3 cellular contexts compared by ENCODE assay signal in genomic region chr1:200671235-200671786, GRCh38.
A peak's percentile ranks its signal among the peaks of the same experiment; 100 is the strongest.
TF ChIP-seq lines count a peak whose summit lies in the region.

No MANE protein-coding gene starts in this region.

TF ChIP-seq in SK-N-SH, 30 proteins besides CTCF, POLR2A, EP300 and RAD21 (continues in another document):
- TF ChIP-seq REST (IDR thresholded peaks at IDR 0.05; ENCODE audit: low read depth, low read length) (no peak), USF2 (IDR thresholded peaks at IDR 0.05; ENCODE audit: borderline replicate concordance, low read depth, low read length) (no peak), CHD2 (IDR thresholded peaks at IDR 0.05; ENCODE audit: low read length, partially characterized antibody) (no peak), MXI1 (IDR thresholded peaks at IDR 0.05; ENCODE audit: low read depth, low read length) (no peak), MAX (IDR thresholded peaks at IDR 0.05; ENCODE audit: low read depth) (no peak)
- TF ChIP-seq, protein P1, sequence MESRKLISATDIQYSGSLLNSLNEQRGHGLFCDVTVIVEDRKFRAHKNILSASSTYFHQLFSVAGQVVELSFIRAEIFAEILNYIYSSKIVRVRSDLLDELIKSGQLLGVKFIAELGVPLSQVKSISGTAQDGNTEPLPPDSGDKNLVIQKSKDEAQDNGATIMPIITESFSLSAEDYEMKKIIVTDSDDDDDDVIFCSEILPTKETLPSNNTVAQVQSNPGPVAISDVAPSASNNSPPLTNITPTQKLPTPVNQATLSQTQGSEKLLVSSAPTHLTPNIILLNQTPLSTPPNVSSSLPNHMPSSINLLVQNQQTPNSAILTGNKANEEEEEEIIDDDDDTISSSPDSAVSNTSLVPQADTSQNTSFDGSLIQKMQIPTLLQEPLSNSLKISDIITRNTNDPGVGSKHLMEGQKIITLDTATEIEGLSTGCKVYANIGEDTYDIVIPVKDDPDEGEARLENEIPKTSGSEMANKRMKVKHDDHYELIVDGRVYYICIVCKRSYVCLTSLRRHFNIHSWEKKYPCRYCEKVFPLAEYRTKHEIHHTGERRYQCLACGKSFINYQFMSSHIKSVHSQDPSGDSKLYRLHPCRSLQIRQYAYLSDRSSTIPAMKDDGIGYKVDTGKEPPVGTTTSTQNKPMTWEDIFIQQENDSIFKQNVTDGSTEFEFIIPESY (IDR thresholded peaks at IDR 0.05; ENCODE audit: borderline replicate concordance, low read depth): no peak
- TF ChIP-seq, protein P2, sequence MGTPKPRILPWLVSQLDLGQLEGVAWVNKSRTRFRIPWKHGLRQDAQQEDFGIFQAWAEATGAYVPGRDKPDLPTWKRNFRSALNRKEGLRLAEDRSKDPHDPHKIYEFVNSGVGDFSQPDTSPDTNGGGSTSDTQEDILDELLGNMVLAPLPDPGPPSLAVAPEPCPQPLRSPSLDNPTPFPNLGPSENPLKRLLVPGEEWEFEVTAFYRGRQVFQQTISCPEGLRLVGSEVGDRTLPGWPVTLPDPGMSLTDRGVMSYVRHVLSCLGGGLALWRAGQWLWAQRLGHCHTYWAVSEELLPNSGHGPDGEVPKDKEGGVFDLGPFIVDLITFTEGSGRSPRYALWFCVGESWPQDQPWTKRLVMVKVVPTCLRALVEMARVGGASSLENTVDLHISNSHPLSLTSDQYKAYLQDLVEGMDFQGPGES (IDR thresholded peaks at IDR 0.05; ENCODE audit: low read depth, low read length): no peak

TF ChIP-seq in SK-N-SH treated with all-trans-retinoic acid at 6 μM for 48 hours, 23 proteins besides CTCF, POLR2A, EP300 and RAD21:
- TF ChIP-seq TSHZ2 (CRISPR knock-in tag; IDR thresholded peaks at IDR 0.05) (no peak), SNAI2 (CRISPR knock-in tag; IDR thresholded peaks at IDR 0.05) (no peak), ZNF8 (CRISPR knock-in tag; IDR thresholded peaks at IDR 0.05) (no peak)
- TF ChIP-seq, protein P3, sequence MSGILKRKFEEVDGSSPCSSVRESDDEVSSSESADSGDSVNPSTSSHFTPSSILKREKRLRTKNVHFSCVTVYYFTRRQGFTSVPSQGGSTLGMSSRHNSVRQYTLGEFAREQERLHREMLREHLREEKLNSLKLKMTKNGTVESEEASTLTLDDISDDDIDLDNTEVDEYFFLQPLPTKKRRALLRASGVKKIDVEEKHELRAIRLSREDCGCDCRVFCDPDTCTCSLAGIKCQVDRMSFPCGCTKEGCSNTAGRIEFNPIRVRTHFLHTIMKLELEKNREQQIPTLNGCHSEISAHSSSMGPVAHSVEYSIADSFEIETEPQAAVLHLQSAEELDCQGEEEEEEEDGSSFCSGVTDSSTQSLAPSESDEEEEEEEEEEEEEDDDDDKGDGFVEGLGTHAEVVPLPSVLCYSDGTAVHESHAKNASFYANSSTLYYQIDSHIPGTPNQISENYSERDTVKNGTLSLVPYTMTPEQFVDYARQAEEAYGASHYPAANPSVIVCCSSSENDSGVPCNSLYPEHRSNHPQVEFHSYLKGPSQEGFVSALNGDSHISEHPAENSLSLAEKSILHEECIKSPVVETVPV (CRISPR knock-in tag; IDR thresholded peaks at IDR 0.05): no peak

TF ChIP-seq in K562, 482 proteins besides CTCF, POLR2A, EP300 and RAD21 (continued from another document and continues in another):
- TF ChIP-seq, protein P4, sequence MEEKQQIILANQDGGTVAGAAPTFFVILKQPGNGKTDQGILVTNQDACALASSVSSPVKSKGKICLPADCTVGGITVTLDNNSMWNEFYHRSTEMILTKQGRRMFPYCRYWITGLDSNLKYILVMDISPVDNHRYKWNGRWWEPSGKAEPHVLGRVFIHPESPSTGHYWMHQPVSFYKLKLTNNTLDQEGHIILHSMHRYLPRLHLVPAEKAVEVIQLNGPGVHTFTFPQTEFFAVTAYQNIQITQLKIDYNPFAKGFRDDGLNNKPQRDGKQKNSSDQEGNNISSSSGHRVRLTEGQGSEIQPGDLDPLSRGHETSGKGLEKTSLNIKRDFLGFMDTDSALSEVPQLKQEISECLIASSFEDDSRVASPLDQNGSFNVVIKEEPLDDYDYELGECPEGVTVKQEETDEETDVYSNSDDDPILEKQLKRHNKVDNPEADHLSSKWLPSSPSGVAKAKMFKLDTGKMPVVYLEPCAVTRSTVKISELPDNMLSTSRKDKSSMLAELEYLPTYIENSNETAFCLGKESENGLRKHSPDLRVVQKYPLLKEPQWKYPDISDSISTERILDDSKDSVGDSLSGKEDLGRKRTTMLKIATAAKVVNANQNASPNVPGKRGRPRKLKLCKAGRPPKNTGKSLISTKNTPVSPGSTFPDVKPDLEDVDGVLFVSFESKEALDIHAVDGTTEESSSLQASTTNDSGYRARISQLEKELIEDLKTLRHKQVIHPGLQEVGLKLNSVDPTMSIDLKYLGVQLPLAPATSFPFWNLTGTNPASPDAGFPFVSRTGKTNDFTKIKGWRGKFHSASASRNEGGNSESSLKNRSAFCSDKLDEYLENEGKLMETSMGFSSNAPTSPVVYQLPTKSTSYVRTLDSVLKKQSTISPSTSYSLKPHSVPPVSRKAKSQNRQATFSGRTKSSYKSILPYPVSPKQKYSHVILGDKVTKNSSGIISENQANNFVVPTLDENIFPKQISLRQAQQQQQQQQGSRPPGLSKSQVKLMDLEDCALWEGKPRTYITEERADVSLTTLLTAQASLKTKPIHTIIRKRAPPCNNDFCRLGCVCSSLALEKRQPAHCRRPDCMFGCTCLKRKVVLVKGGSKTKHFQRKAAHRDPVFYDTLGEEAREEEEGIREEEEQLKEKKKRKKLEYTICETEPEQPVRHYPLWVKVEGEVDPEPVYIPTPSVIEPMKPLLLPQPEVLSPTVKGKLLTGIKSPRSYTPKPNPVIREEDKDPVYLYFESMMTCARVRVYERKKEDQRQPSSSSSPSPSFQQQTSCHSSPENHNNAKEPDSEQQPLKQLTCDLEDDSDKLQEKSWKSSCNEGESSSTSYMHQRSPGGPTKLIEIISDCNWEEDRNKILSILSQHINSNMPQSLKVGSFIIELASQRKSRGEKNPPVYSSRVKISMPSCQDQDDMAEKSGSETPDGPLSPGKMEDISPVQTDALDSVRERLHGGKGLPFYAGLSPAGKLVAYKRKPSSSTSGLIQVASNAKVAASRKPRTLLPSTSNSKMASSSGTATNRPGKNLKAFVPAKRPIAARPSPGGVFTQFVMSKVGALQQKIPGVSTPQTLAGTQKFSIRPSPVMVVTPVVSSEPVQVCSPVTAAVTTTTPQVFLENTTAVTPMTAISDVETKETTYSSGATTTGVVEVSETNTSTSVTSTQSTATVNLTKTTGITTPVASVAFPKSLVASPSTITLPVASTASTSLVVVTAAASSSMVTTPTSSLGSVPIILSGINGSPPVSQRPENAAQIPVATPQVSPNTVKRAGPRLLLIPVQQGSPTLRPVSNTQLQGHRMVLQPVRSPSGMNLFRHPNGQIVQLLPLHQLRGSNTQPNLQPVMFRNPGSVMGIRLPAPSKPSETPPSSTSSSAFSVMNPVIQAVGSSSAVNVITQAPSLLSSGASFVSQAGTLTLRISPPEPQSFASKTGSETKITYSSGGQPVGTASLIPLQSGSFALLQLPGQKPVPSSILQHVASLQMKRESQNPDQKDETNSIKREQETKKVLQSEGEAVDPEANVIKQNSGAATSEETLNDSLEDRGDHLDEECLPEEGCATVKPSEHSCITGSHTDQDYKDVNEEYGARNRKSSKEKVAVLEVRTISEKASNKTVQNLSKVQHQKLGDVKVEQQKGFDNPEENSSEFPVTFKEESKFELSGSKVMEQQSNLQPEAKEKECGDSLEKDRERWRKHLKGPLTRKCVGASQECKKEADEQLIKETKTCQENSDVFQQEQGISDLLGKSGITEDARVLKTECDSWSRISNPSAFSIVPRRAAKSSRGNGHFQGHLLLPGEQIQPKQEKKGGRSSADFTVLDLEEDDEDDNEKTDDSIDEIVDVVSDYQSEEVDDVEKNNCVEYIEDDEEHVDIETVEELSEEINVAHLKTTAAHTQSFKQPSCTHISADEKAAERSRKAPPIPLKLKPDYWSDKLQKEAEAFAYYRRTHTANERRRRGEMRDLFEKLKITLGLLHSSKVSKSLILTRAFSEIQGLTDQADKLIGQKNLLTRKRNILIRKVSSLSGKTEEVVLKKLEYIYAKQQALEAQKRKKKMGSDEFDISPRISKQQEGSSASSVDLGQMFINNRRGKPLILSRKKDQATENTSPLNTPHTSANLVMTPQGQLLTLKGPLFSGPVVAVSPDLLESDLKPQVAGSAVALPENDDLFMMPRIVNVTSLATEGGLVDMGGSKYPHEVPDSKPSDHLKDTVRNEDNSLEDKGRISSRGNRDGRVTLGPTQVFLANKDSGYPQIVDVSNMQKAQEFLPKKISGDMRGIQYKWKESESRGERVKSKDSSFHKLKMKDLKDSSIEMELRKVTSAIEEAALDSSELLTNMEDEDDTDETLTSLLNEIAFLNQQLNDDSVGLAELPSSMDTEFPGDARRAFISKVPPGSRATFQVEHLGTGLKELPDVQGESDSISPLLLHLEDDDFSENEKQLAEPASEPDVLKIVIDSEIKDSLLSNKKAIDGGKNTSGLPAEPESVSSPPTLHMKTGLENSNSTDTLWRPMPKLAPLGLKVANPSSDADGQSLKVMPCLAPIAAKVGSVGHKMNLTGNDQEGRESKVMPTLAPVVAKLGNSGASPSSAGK (IDR thresholded peaks at IDR 0.05): peak; percentile 31; the same call in 1 of the 2 replicates
- TF ChIP-seq ZNF212 (CRISPR knock-in tag; IDR thresholded peaks at IDR 0.05) (no peak), MNT (conservative IDR thresholded peaks at IDR 0.05) (no peak), GABPA (tag; conservative IDR thresholded peaks at IDR 0.05; ENCODE audit: low read depth) (no peak), ZNF695 (CRISPR knock-in tag; IDR thresholded peaks at IDR 0.05) (no peak), MAZ (CRISPR knock-in tag; conservative IDR thresholded peaks at IDR 0.05 in 1 of 2, IDR thresholded peaks at IDR 0.05 in 1 of 2) (0 out of 4 replicates have a peak, but pooled peaks of 1 of the 2 experiments have one; percentile 14), TRIM24 (IDR thresholded peaks at IDR 0.05) (0 out of 4 replicates have a peak, but pooled peaks of 1 of the 2 experiments have one; percentile 10), TAF1 (IDR thresholded peaks at IDR 0.05; ENCODE audit: control insufficient read depth, extremely low read depth, insufficient read depth, low read length, severe bottlenecking) (peak; percentile 30), RB1 (IDR thresholded peaks at IDR 0.05; ENCODE audit: low read depth) (no peak), MYNN (IDR thresholded peaks at IDR 0.05) (no peak), MYNN (CRISPR knock-in tag; IDR thresholded peaks at IDR 0.05) (no peak), FOXM1 (IDR thresholded peaks at IDR 0.05; ENCODE audit: low read depth) (no peak), FOXM1 (CRISPR knock-in tag; IDR thresholded peaks at IDR 0.05; ENCODE audit: low read depth) (no peak), PML (IDR thresholded peaks at IDR 0.05; ENCODE audit: low read length) (no peak), BHLHE40 (IDR thresholded peaks at IDR 0.05; ENCODE audit: low read length) (no peak), FOXP1 (CRISPR knock-in tag; IDR thresholded peaks at IDR 0.05) (no peak), DPF2 (IDR thresholded peaks at IDR 0.05) (peak; percentile 22), CEBPB (tag; IDR thresholded peaks at IDR 0.05) (no peak), ELF2 (CRISPR knock-in tag; IDR thresholded peaks at IDR 0.05) (peak; percentile 5; the same call in 1 of the 2 replicates), POLR2AphosphoS2 (IDR thresholded peaks at IDR 0.05; ENCODE audit: low read length) (no peak), ZNF354B (CRISPR knock-in tag; IDR thresholded peaks at IDR 0.05) (no peak), XRCC4 (IDR thresholded peaks at IDR 0.05; ENCODE audit: extremely low read depth, insufficient read depth, insufficient read length) (no peak), HOMEZ (CRISPR knock-in tag; IDR thresholded peaks at IDR 0.05) (no peak), MLLT1 (IDR thresholded peaks at IDR 0.05) (peak in 1 of 2 experiments; percentile 68; a peak in 2 of 4 replicates), ZNF512 (tag; IDR thresholded peaks at IDR 0.05) (peak; percentile 14; the same call in 1 of the 2 replicates), SMARCB1 (IDR thresholded peaks at IDR 0.05; ENCODE audit: insufficient read length, low read depth) (peak; percentile 61)
